ENCODE assay signal across 9 cellular contexts in genomic region chr14:91228112-91229004, GRCh38. TPM values are rescaled to one million over a fixed set of nuclear protein-coding genes. Genes with fewer than 3 reads are reported as not detected.
DNase-seq lines count a peak whose midpoint lies in the region; ATAC-seq, FAIRE-seq and TF ChIP-seq lines count a peak whose summit lies in the region.
"Had no signal": no experiment of that assay in that cellular context is flagged by ENCODE, and none has a peak within 500 bp of the region (broad histone marks: within the 10 kb centered on the region; RNA-seq: fewer than 3 reads in every experiment).

No MANE protein-coding gene starts in this region.

- intact Hi-C loops in K562 (cut with micrococcal nuclease): no loop called here

- H3K4me3 ChIP-seq in K562: no peak overlapping the region
- no peak overlapping the region for H3K4me3 ChIP-seq in small intestine (ENCODE audit: low read depth in 1 of 2, low read length in 2 of 2)
- no peak overlapping the region for H3K4me3 ChIP-seq in BE2C (ENCODE audit: low read depth, low read length)
- H3K4me3 ChIP-seq: SJSA1 had no signal

- TF ChIP-seq CTCF in K562 (IDR thresholded peaks at IDR 0.05 in 2 of 3, conservative IDR thresholded peaks at IDR 0.05 in 1 of 3; ENCODE audit: insufficient read depth in 2 of 3, low read depth in 1 of 3, low read length in 3 of 3): no peak
- no peak for TF ChIP-seq CTCF in BE2C (IDR thresholded peaks at IDR 0.05; ENCODE audit: low read depth, low read length)

- no peaks in the 10 kb centered on the region for H3K9me3 ChIP-seq in K562 (replicated peaks; ENCODE audit: control insufficient read depth, insufficient read depth, low read depth, low read length)
- no peaks in the 10 kb centered on the region for H3K9me3 ChIP-seq in small intestine (ENCODE audit: control insufficient read depth, low read depth)
- no peaks in the 10 kb centered on the region for H3K9me3 ChIP-seq in BE2C
- H3K9me3 ChIP-seq: SJSA1 had no signal

- no peaks in the 10 kb centered on the region for H4K20me1 ChIP-seq in K562 (replicated peaks; ENCODE audit: control insufficient read depth, insufficient read depth, low read length)

- no peak for TF ChIP-seq EP300 in K562 (IDR thresholded peaks at IDR 0.05; ENCODE audit: low read length)

- no peaks in the 10 kb centered on the region for H3K36me3 ChIP-seq in K562 (ENCODE audit: control insufficient read depth, insufficient read depth, low read length)
- H3K36me3 ChIP-seq in small intestine (ENCODE audit: control insufficient read depth in 2 of 2, insufficient read depth in 2 of 2, low read length in 2 of 2): peaks cover 0 to 6% of the 10 kb centered on the region in 2 donors
- H3K36me3 ChIP-seq in BE2C: no peaks in the 10 kb centered on the region
- H3K36me3 ChIP-seq: SJSA1 had no signal

- in situ Hi-C loops in K562 (cut with MboI): no loop called here

- FAIRE-seq in K562 (lab: Jason Lieb, UNC) (peak; percentile 67), small intestine (lab: Jason Lieb, UNC) (no peak)

- peak; percentile 51 to 92 (median 77) for DNase-seq in T-helper 2 cell
- DNase-seq in K562 (ENCODE audit: extremely low read depth in 1 of 4, low spot score in 3 of 4): peak; percentile 42 to 63 (median 46)
- no peak for DNase-seq in small intestine
- no peak for DNase-seq in D341Med (ENCODE audit: low spot score)
- DNase-seq in BE2C: no peak
- no peak for DNase-seq in HT-29 (ENCODE audit: low spot score)

- BruUV-seq in K562 (replicated peaks; lab: Mats Ljungman, UMichigan): no TSS peak

- 46% methylated on average over 14 of the region's 14 CpGs for WGBS in K562 (ENCODE audit: insufficient coverage, low coverage, missing lambda C conversion rate)
- 71 to 86% (median 75%) methylated on average over 14 of the region's 14 CpGs for WGBS in small intestine, 3 donors

- H3K9me1 ChIP-seq in K562 (ENCODE audit: control insufficient read depth, insufficient read depth, low read length): no peaks in the 10 kb centered on the region

- POLR2A ChIA-PET in K562 (lab: Yijun Ruan, JAX): interaction anchor here (0.7 kb wide), 1 partner anchor 26 kb away, joined by 4 read pairs; no protein-coding TSS in a partner anchor

- H3K27ac ChIP-seq in K562 (ENCODE audit: extremely low read depth, low read depth, low read length): peak overlapping the region; percentile 47; the same call in 2 of the 3 replicates
- peak overlapping the region; percentile 28 to 65 for H3K27ac ChIP-seq in small intestine (ENCODE audit: low read depth in 1 of 2, low read length in 1 of 2)
- H3K27ac ChIP-seq: SJSA1 had no signal

- no peak for TF ChIP-seq RAD21 in K562 (CRISPR knock-in tag; conservative IDR thresholded peaks at IDR 0.05 in 1 of 2, IDR thresholded peaks at IDR 0.05 in 1 of 2)

- H3K4me2 ChIP-seq in K562 (ENCODE audit: insufficient read depth, low read length): no peak overlapping the region

- H3K79me2 ChIP-seq in K562 (ENCODE audit: control insufficient read depth, insufficient read depth, low read length): no peaks in the 10 kb centered on the region

- H3K4me1 ChIP-seq in K562 (replicated peaks in 1 of 2; ENCODE audit: control insufficient read depth in 2 of 2, insufficient read depth in 2 of 2, low read length in 2 of 2) (peaks cover 4 to 19% of the 10 kb centered on the region in 2 experiments), small intestine (ENCODE audit: control insufficient read depth in 2 of 2, insufficient read depth in 1 of 2, low read depth in 1 of 2, low read length in 1 of 2) (no peaks in the 10 kb centered on the region), BE2C (no peaks in the 10 kb centered on the region)

- no peak overlapping the region for H3K9ac ChIP-seq in K562 (ENCODE audit: insufficient read depth in 1 of 2, low read depth in 2 of 2, low read length in 2 of 2)

- H3K27me3 ChIP-seq in K562 (ENCODE audit: control insufficient read depth in 2 of 2, insufficient read depth in 2 of 2, low read length in 2 of 2) (no peaks in the 10 kb centered on the region), small intestine (ENCODE audit: control insufficient read depth in 2 of 2, insufficient read depth in 2 of 2, low read length in 2 of 2) (no peaks in the 10 kb centered on the region), BE2C (no peaks in the 10 kb centered on the region)
- H3K27me3 ChIP-seq: SJSA1 had no signal

- no peak overlapping the region for H2AFZ ChIP-seq in K562 (ENCODE audit: low read depth, low read length)

- peak; percentile 37 for TF ChIP-seq POLR2A in GM18526 (IDR thresholded peaks at IDR 0.05; ENCODE audit: extremely low read depth, insufficient read length)
- no peak for TF ChIP-seq POLR2A in K562 (conservative IDR thresholded peaks at IDR 0.05)

- CTCF ChIA-PET in K562 (lab: Yijun Ruan, JAX; ENCODE audit: low intra/inter-chr PET ratio): no interaction called here

- peak; percentile 81 for ATAC-seq in HG02884 (IDR thresholded peaks at IDR 0.05; ENCODE audit: unreplicated experiment)
- peak; percentile 72 for ATAC-seq in K562

TF ChIP-seq in K562, 482 proteins besides CTCF, POLR2A, EP300 and RAD21 (continues in another document):
- TF ChIP-seq ZNF592 (IDR thresholded peaks at IDR 0.05) (peak; percentile 21; the same call in 1 of the 2 replicates), ZBTB1 (CRISPR knock-in tag; IDR thresholded peaks at IDR 0.05; ENCODE audit: borderline replicate concordance, low read depth) (no peak), FOSL1 (tag; conservative IDR thresholded peaks at IDR 0.05) (0 out of 2 replicates have a peak, but pooled peaks have one; percentile 40), BRD4 (IDR thresholded peaks at IDR 0.05) (no peak), ATF3 (IDR thresholded peaks at IDR 0.05) (peak; percentile 64), ATF3 (CRISPR knock-in tag; conservative IDR thresholded peaks at IDR 0.05) (no peak), ARID1B (IDR thresholded peaks at IDR 0.05) (peak; percentile 53; the same call in 1 of the 2 replicates), MEIS2 (IDR thresholded peaks at IDR 0.05; ENCODE audit: partially characterized antibody) (peak; percentile 81), DPF2 (IDR thresholded peaks at IDR 0.05) (peak; percentile 51; the same call in 1 of the 2 replicates)

RNA-seq across cellular contexts. Expression of gene GPR68, which starts 16.1 kb away (rescaled TPM):
- total RNA-seq in K562 (2011; cell fraction: chromatin; rRNA removed; ENCODE audit: low replicate concordance): 5.9 and 14.8 TPM in 2 replicates
- 11.4 and 16.2 TPM in 2 replicates for total RNA-seq in K562 (2011; cell fraction: nucleolus; rRNA removed)
- total RNA-seq in K562 (2011; cell fraction: nucleoplasm; rRNA removed): 8.6 and 12.0 TPM in 2 replicates
- total RNA-seq in K562 (2014; rRNA removed) (7.4 and 7.9 TPM in 2 replicates), K562 (2014; rRNA removed; fragmentation: Illumina TruSeq; extraction: Trizol) (2.2 and 2.8 TPM in 2 replicates), K562 (2015; rRNA removed; fragmentation: Illumina TruSeq; extraction: Trizol) (2.4 and 2.7 TPM in 2 replicates), K562 (2021) (7.1 and 9.4 TPM in 2 replicates)
- polyA plus RNA-seq in K562 (2011; rRNA removed) (5.2 and 9.0 TPM in 2 replicates), K562 (2014; fragmentation: Illumina TruSeq; extraction: Trizol) (3.7 and 6.6 TPM in 2 replicates), K562 (2014; fragmentation: Nextera tagmentation; extraction: Ambion mirVana) (under 1 TPM; 0.41 to 0.53 TPM), K562 (2014; rRNA removed) (5.0 and 5.8 TPM in 2 replicates), small intestine (under 1 TPM in 2 of 3 donors, not detected in 1; 0.54 to 0.78 TPM)
- 16.0 and 35.2 TPM in 2 replicates for polyA plus RNA-seq in K562 (2011; cell fraction: cytosol; rRNA removed)
- polyA plus RNA-seq in K562 (2011; cell fraction: nucleus; rRNA removed): 6.6 and 8.3 TPM in 2 replicates
- polyA plus RNA-seq in K562 (2012): 5.9 and 17.3 TPM in 2 replicates
- polyA minus RNA-seq in K562 (2011; rRNA and poly(A)+ RNA removed): 5.1 and 6.3 TPM in 2 replicates
- polyA minus RNA-seq in K562 (2011; cell fraction: cytosol; rRNA and poly(A)+ RNA removed): 8.9 and 9.6 TPM in 2 replicates
- 2.2 and 3.7 TPM in 2 replicates for polyA minus RNA-seq in K562 (2011; cell fraction: nucleus; rRNA and poly(A)+ RNA removed)
- 25.8 TPM for polyA plus RNA-seq in BE2C (2012; ENCODE audit: insufficient read depth, insufficient read length, low read depth)
- 0.31 TPM in 1 of 2 replicates, not detected in the other for total RNA-seq in HT-29 (2014; rRNA removed; shearing (Covaris generic))
- total RNA-seq: SJSA1 had no signal

Comparison
In these comparisons a context has a peak if more than half of its experiments do, and no peak if none do; other contexts are left out.
1. DNase-seq: peak in T-helper 2 cell (5 of 5) and K562 (4 of 4); none in small intestine (single experiment), D341Med (single experiment), BE2C (single experiment) and HT-29 (single experiment).